Comparison of ENCODE assay signal across 18 cellular contexts in genomic region chr4:88409206-88409605, GRCh38. TPM values are rescaled to one million over a fixed set of nuclear protein-coding genes. Genes with fewer than 3 reads are reported as not detected.
DNase-seq lines count a peak whose midpoint lies in the region; ATAC-seq, FAIRE-seq and TF ChIP-seq lines count a peak whose summit lies in the region.
"Had no signal": no experiment of that assay in that cellular context is flagged by ENCODE, and none has a peak within 500 bp of the region (broad histone marks: within the 10 kb centered on the region; RNA-seq: fewer than 3 reads in every experiment).

No MANE protein-coding gene starts in this region.

- POLR2A ChIA-PET in HepG2 (lab: Yijun Ruan, JAX) = no interaction called here

- H3K36me3 ChIP-seq in HepG2 (replicated peaks in 1 of 2; ENCODE audit: control insufficient read depth in 1 of 2, insufficient read depth in 2 of 2, low read length in 2 of 2) (no peaks in the 10 kb centered on the region), right lobe of liver (no peaks in the 10 kb centered on the region), OCI-LY1 (ENCODE audit: insufficient read depth, low read length) (no peaks in the 10 kb centered on the region)

- H4K20me1 ChIP-seq in HepG2 (ENCODE audit: insufficient read depth, low read length) = no peaks in the 10 kb centered on the region
- H4K20me1 ChIP-seq in OCI-LY1 (ENCODE audit: insufficient read depth, low read length) = no peaks in the 10 kb centered on the region
- H4K20me1 ChIP-seq: BLaER1 treated with 17β-estradiol and CSF1 and Interleukin-3, amounts not matched to agents 10 nM and 100 nM had no signal

- H2AFZ ChIP-seq in HepG2 (ENCODE audit: low read length) = no peak overlapping the region
- H2AFZ ChIP-seq in OCI-LY1 (ENCODE audit: low read length) = no peak overlapping the region
- H2AFZ ChIP-seq: GM23338 had no signal

- H3K4me3 ChIP-seq in HepG2 (replicated peaks in 1 of 3; ENCODE audit: insufficient read depth in 1 of 3, low read depth in 2 of 3, low read length in 3 of 3) (no peak overlapping the region), right lobe of liver (no peak overlapping the region), OCI-LY1 (ENCODE audit: low read depth, low read length, poor library complexity, severe bottlenecking) (no peak overlapping the region)
- H3K4me3 ChIP-seq: BLaER1 treated with 17β-estradiol and CSF1 and Interleukin-3, amounts not matched to agents 10 nM and 100 nM; GM12878; GM23338 had no signal

- TF ChIP-seq POLR2A in HepG2 (IDR thresholded peaks at IDR 0.05; ENCODE audit: insufficient read depth in 1 of 2, low read depth in 2 of 2, low read length in 2 of 2) (no peak), right lobe of liver (IDR thresholded peaks at IDR 0.05) (no peak)

- H3K27ac ChIP-seq in HepG2 (ENCODE audit: extremely low read length, insufficient read depth, low read length) = no peak overlapping the region
- no peak overlapping the region for H3K27ac ChIP-seq in right lobe of liver
- no peak overlapping the region for H3K27ac ChIP-seq in OCI-LY1 (ENCODE audit: low read depth, low read length, poor library complexity, severe bottlenecking)
- H3K27ac ChIP-seq in foreskin keratinocyte = no peak overlapping the region
- H3K27ac ChIP-seq: BLaER1 treated with 17β-estradiol and CSF1 and Interleukin-3, amounts not matched to agents 10 nM and 100 nM had no signal

- H3K9me3 ChIP-seq in HepG2 (ENCODE audit: low read length) = no peaks in the 10 kb centered on the region
- no peaks in the 10 kb centered on the region for H3K9me3 ChIP-seq in right lobe of liver
- H3K9me3 ChIP-seq in OCI-LY1 (ENCODE audit: low read length) = no peaks in the 10 kb centered on the region
- H3K9me3 ChIP-seq: BLaER1 treated with 17β-estradiol and CSF1 and Interleukin-3, amounts not matched to agents 10 nM and 100 nM had no signal

- H3K9ac ChIP-seq in HepG2 (ENCODE audit: insufficient read depth, low read depth, low read length) (no peak overlapping the region), OCI-LY1 (ENCODE audit: low read length) (no peak overlapping the region)
- H3K9ac ChIP-seq: BLaER1 treated with 17β-estradiol and CSF1 and Interleukin-3, amounts not matched to agents 10 nM and 100 nM had no signal

- H3K9me2 ChIP-seq in OCI-LY1 (ENCODE audit: low read depth, low read length) = no peaks in the 10 kb centered on the region

- TF ChIP-seq CTCF in HepG2 (CRISPR knock-in tag; IDR thresholded peaks at IDR 0.05) (0 out of 2 replicates have a peak, but pooled peaks have one; percentile 13), right lobe of liver (IDR thresholded peaks at IDR 0.05) (no peak), OCI-LY1 (IDR thresholded peaks at IDR 0.05; ENCODE audit: low read length) (peak; percentile 33), foreskin keratinocyte (conservative IDR thresholded peaks at IDR 0.05) (peak; percentile 15)

- DNase-seq in HepG2 (ENCODE audit: low spot score) (no peak), right lobe of liver (no peak), foreskin keratinocyte (no peak), SHP77 treated with DMSO at 0.1 percent for 48 hours (lab: John Stamatoyannopoulos, UW) (no peak)
- DNase-seq in activated CD8-positive, alpha-beta memory T cell treated with anti-CD3 and anti-CD28 coated beads for 24 hours = no peak
- DNase-seq: 8988T; Calu3; CD8-positive, alpha-beta T cell; DMS79 treated with DMSO at 0.1 percent for 48 hours; HCEC 1CT had no signal

- TF ChIP-seq RAD21 in HepG2 (CRISPR knock-in tag; IDR thresholded peaks at IDR 0.05) = no peak

- CTCF ChIA-PET in HepG2 (lab: Yijun Ruan, JAX; ENCODE audit: low intra/inter-chr PET ratio, low total read pairs) = no interaction called here

- H3F3A ChIP-seq in OCI-LY1 (ENCODE audit: insufficient read depth, low read length) = no peaks in the 10 kb centered on the region

- WGBS in HepG2 (ENCODE audit: low lambda C conversion rate) = 4% methylated on average over 2 of the region's 2 CpGs
- WGBS in right lobe of liver (ENCODE audit: insufficient coverage, low coverage, low lambda C conversion rate, missing lambda C conversion rate) = 94% methylated on average over 2 of the region's 2 CpGs

- no TSS peak for BruUV-seq in HepG2 (replicated peaks; lab: Mats Ljungman, UMichigan)

- intact Hi-C loops in HepG2 (cut with micrococcal nuclease; ENCODE audit: unreplicated experiment) = loop anchor here (1.0 to 5.0 kb wide), 2 partner anchors 106 to 798 kb away; no protein-coding TSS in a partner anchor
- intact Hi-C loops in right lobe of liver (cut with DNase I) = no loop called here

- H3K27me3 ChIP-seq in HepG2 (ENCODE audit: control insufficient read depth in 1 of 2, insufficient read depth in 2 of 2, low read length in 2 of 2) (no peaks in the 10 kb centered on the region), right lobe of liver (no peaks in the 10 kb centered on the region), OCI-LY1 (ENCODE audit: insufficient read depth, low read length) (no peaks in the 10 kb centered on the region), foreskin keratinocyte (no peaks in the 10 kb centered on the region)
- H3K27me3 ChIP-seq: BLaER1 treated with 17β-estradiol and CSF1 and Interleukin-3, amounts not matched to agents 10 nM and 100 nM had no signal

- in situ Hi-C loops in HepG2 (cut with HindIII; ENCODE audit: extremely low pct_ligation_motif_present, low pct_unique_long_range_greater_than_20kb) = no loop called here

- H3K79me2 ChIP-seq in HepG2 (ENCODE audit: insufficient read depth, low read length) (no peaks in the 10 kb centered on the region), OCI-LY1 (ENCODE audit: insufficient read depth, low read length) (no peaks in the 10 kb centered on the region)

- no peak overlapping the region for H3K4me2 ChIP-seq in HepG2 (ENCODE audit: low read depth, low read length)
- H3K4me2 ChIP-seq in OCI-LY1 (ENCODE audit: low read length) = no peak overlapping the region
- H3K4me2 ChIP-seq: BLaER1 treated with 17β-estradiol and CSF1 and Interleukin-3, amounts not matched to agents 10 nM and 100 nM; GM23338 had no signal

- no peak for FAIRE-seq in HepG2 (lab: Jason Lieb, UNC)
- FAIRE-seq: GM12878, GM19239, H54, HTR-8/SVneo had no signal

- TF ChIP-seq EP300 in HepG2 (IDR thresholded peaks at IDR 0.05; ENCODE audit: low read depth in 2 of 2, low read length in 2 of 2) (no peak), HepG2 (CRISPR knock-in tag; IDR thresholded peaks at IDR 0.05; ENCODE audit: borderline replicate concordance) (no peak)

- ATAC-seq in HepG2 = no peak
- no peak for ATAC-seq in right lobe of liver
- no peak for ATAC-seq in foreskin keratinocyte
- no peak for ATAC-seq in GM18511 (IDR thresholded peaks at IDR 0.05; ENCODE audit: unreplicated experiment)
- ATAC-seq: CD8-positive, alpha-beta T cell; GM12878; GM23338 had no signal

- H3K4me1 ChIP-seq in HepG2 (ENCODE audit: insufficient read depth, low read length) = no peaks in the 10 kb centered on the region
- H3K4me1 ChIP-seq in right lobe of liver = no peaks in the 10 kb centered on the region
- no peaks in the 10 kb centered on the region for H3K4me1 ChIP-seq in OCI-LY1 (ENCODE audit: insufficient read depth, low read length, severe bottlenecking)
- no peaks in the 10 kb centered on the region for H3K4me1 ChIP-seq in foreskin keratinocyte
- H3K4me1 ChIP-seq: BLaER1 treated with 17β-estradiol and CSF1 and Interleukin-3, amounts not matched to agents 10 nM and 100 nM had no signal

RNA-seq across cellular contexts. Expression of gene HERC6, which starts 30.6 kb away (rescaled TPM):
- 2.0 and 2.7 TPM in 2 replicates for total RNA-seq in HepG2 (2016; rRNA removed; fragmentation: Illumina TruSeq; extraction: Trizol)
- total RNA-seq in HepG2 (2016; cell fraction: cytosol; rRNA removed; fragmentation: Illumina TruSeq; extraction: Trizol; ENCODE audit: low read depth) = 0.30 and 0.35 TPM in 2 replicates
- 1.4 and 2.3 TPM in 2 replicates for total RNA-seq in HepG2 (2016; cell fraction: insoluble cytoplasmic fraction; rRNA removed; fragmentation: Illumina TruSeq; extraction: Trizol)
- 0.76 and 0.77 TPM in 2 replicates for total RNA-seq in HepG2 (2016; cell fraction: membrane; rRNA removed; fragmentation: Illumina TruSeq; extraction: Trizol)
- total RNA-seq in HepG2 (2016; cell fraction: nucleus; rRNA removed; fragmentation: Illumina TruSeq; extraction: Trizol) = 1.4 and 2.1 TPM in 2 replicates
- polyA plus RNA-seq in HepG2 (2011; rRNA removed) = 0.50 TPM in 2 replicates
- 0.10 and 0.16 TPM in 2 replicates for polyA plus RNA-seq in HepG2 (2011; cell fraction: cytosol; rRNA removed)
- 0.61 and 1.0 TPM in 2 replicates for polyA plus RNA-seq in HepG2 (2011; cell fraction: nucleus; rRNA removed)
- 0.44 TPM in 2 replicates for polyA plus RNA-seq in HepG2 (2012)
- polyA plus RNA-seq in HepG2 (2016; cell fraction: cytosol; fragmentation: Illumina TruSeq; extraction: Trizol; ENCODE audit: low read depth) = 0.07 and 0.15 TPM in 2 replicates
- polyA plus RNA-seq in HepG2 (2016; cell fraction: insoluble cytoplasmic fraction; fragmentation: Illumina TruSeq; extraction: Trizol; ENCODE audit: low read depth) = 1.2 and 1.7 TPM in 2 replicates
- polyA plus RNA-seq in HepG2 (2016; cell fraction: membrane; fragmentation: Illumina TruSeq; extraction: Trizol; ENCODE audit: low read depth) = 0.30 and 0.32 TPM in 2 replicates
- polyA plus RNA-seq in HepG2 (2016; cell fraction: nucleus; fragmentation: Illumina TruSeq; extraction: Trizol; ENCODE audit: insufficient read depth, low read depth) = 1.4 and 1.6 TPM in 2 replicates
- polyA minus RNA-seq in HepG2 (2011; rRNA and poly(A)+ RNA removed; ENCODE audit: low replicate concordance) = 4.0 and 24.9 TPM in 2 replicates
- 0.79 TPM in 1 of 2 replicates, not detected in the other for polyA minus RNA-seq in HepG2 (2011; cell fraction: cytosol; rRNA and poly(A)+ RNA removed)
- polyA minus RNA-seq in HepG2 (2011; cell fraction: nucleus; rRNA and poly(A)+ RNA removed) = 0.64 and 1.7 TPM in 2 replicates
- 1 to 10 TPM; 1.7 to 4.2 (median 3.6) TPM for total RNA-seq in right lobe of liver
- total RNA-seq in foreskin keratinocyte = 34.5 and 39.8 TPM in 2 replicates
- 17.0 and 18.7 TPM in 2 replicates for polyA plus RNA-seq in foreskin keratinocyte

RNA-seq across cellular contexts. Expression of gene HERC5, which starts 47.7 kb away (rescaled TPM):
- total RNA-seq in HepG2 (2016; rRNA removed; fragmentation: Illumina TruSeq; extraction: Trizol) = 0.29 and 0.33 TPM in 2 replicates
- total RNA-seq in HepG2 (2016; cell fraction: cytosol; rRNA removed; fragmentation: Illumina TruSeq; extraction: Trizol; ENCODE audit: low read depth) = not detected in 2 replicates
- 0.35 and 0.39 TPM in 2 replicates for total RNA-seq in HepG2 (2016; cell fraction: insoluble cytoplasmic fraction; rRNA removed; fragmentation: Illumina TruSeq; extraction: Trizol)
- 0.10 and 0.12 TPM in 2 replicates for total RNA-seq in HepG2 (2016; cell fraction: membrane; rRNA removed; fragmentation: Illumina TruSeq; extraction: Trizol)
- 0.16 and 0.19 TPM in 2 replicates for total RNA-seq in HepG2 (2016; cell fraction: nucleus; rRNA removed; fragmentation: Illumina TruSeq; extraction: Trizol)
- polyA plus RNA-seq in HepG2 (2011; rRNA removed) = 0.08 and 0.13 TPM in 2 replicates
- 0.04 and 0.09 TPM in 2 replicates for polyA plus RNA-seq in HepG2 (2011; cell fraction: cytosol; rRNA removed)
- 0.14 and 0.16 TPM in 2 replicates for polyA plus RNA-seq in HepG2 (2011; cell fraction: nucleus; rRNA removed)
- polyA plus RNA-seq in HepG2 (2012) = 0.08 and 0.11 TPM in 2 replicates
- 0.05 TPM in 1 of 2 replicates, not detected in the other for polyA plus RNA-seq in HepG2 (2016; cell fraction: cytosol; fragmentation: Illumina TruSeq; extraction: Trizol; ENCODE audit: low read depth)
- polyA plus RNA-seq in HepG2 (2016; cell fraction: insoluble cytoplasmic fraction; fragmentation: Illumina TruSeq; extraction: Trizol; ENCODE audit: low read depth) = 0.15 and 0.28 TPM in 2 replicates
- 0.09 TPM in 1 of 2 replicates, not detected in the other for polyA plus RNA-seq in HepG2 (2016; cell fraction: membrane; fragmentation: Illumina TruSeq; extraction: Trizol; ENCODE audit: low read depth)
- 0.26 and 0.52 TPM in 2 replicates for polyA plus RNA-seq in HepG2 (2016; cell fraction: nucleus; fragmentation: Illumina TruSeq; extraction: Trizol; ENCODE audit: insufficient read depth, low read depth)
- 0.10 and 4.5 TPM in 2 replicates for polyA minus RNA-seq in HepG2 (2011; rRNA and poly(A)+ RNA removed; ENCODE audit: low replicate concordance)
- 0.18 and 0.49 TPM in 2 replicates for polyA minus RNA-seq in HepG2 (2011; cell fraction: cytosol; rRNA and poly(A)+ RNA removed)
- 0.25 and 0.39 TPM in 2 replicates for polyA minus RNA-seq in HepG2 (2011; cell fraction: nucleus; rRNA and poly(A)+ RNA removed)
- 1 to 10 TPM; 1.5 to 5.8 (median 1.8) TPM for total RNA-seq in right lobe of liver
- total RNA-seq in foreskin keratinocyte = 18.7 and 19.3 TPM in 2 replicates
- 9.4 and 10.0 TPM in 2 replicates for polyA plus RNA-seq in foreskin keratinocyte

Comparison
In these comparisons a context has a peak if more than half of its experiments do, and no peak if none do; other contexts are left out.
1. CTCF ChIP-seq: peak in HepG2 (single experiment), OCI-LY1 (single experiment) and foreskin keratinocyte (single experiment); none in right lobe of liver (0 of 4).